Comparison of ENCODE assay signal across 8 cellular contexts in the genomic region with DNA sequence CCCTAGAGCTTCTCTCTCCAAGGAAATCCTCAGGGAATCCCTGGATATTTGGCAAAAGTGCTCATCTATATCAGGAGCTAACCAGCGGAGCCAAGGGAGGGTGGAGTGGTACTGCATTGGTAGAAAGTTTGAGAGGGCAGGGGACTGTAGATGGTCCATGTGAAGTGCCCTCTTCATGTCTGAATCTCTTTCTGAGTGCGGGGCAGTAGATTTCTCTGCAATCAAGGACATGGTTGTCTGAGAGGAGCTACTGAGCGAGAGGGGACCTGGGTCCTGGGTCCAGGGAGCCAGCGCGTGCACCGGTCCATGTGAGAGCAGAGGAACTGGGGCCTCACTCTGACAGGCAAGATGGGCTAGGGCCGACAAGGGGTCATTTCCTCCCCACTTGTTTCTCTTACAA. TPM values are rescaled to one million over a fixed set of nuclear protein-coding genes. Genes with fewer than 3 reads are reported as not detected.
DNase-seq lines count a peak whose midpoint lies in the region; ATAC-seq and TF ChIP-seq lines count a peak whose summit lies in the region.

No MANE protein-coding gene starts in this region.

- H3K56ac ChIP-seq in H9 (ENCODE audit: insufficient read length, low read depth, low read length) = no peak overlapping the region

- H3K18ac ChIP-seq in H9 (ENCODE audit: insufficient read length, low read depth, low read length) = no peak overlapping the region

- peaks cover 5% of the 10 kb centered on the region; the same call in 1 of the 2 replicates for H3K4me1 ChIP-seq in H9 (ENCODE audit: insufficient read depth, low read length)
- peaks cover 3 to 61% (median 28%) of the 10 kb centered on the region in 3 donors for H3K4me1 ChIP-seq in gastroesophageal sphincter
- peaks cover 34 to 68% of the 10 kb centered on the region in 2 donors for H3K4me1 ChIP-seq in gastrocnemius medialis

- H3K79me2 ChIP-seq in H9 (ENCODE audit: insufficient read depth, low read length) = no peaks in the 10 kb centered on the region; the same call in 1 of the 2 replicates

- no peak overlapping the region for H2BK15ac ChIP-seq in H9 (ENCODE audit: low read depth, low read length)

- H3T11ph ChIP-seq in H9 (ENCODE audit: low read length) = no peak overlapping the region

- no peak overlapping the region for H2AFZ ChIP-seq in H9 (ENCODE audit: low read length)

- no peak overlapping the region for H3K4ac ChIP-seq in H9 (ENCODE audit: low read depth, low read length)

- H3K27ac ChIP-seq in H9 (ENCODE audit: insufficient read length, low read depth, low read length) (no peak overlapping the region), gastroesophageal sphincter (peak overlapping the region; percentile 8 to 88 (median 84)), gastrocnemius medialis (peak overlapping the region; percentile 73 to 88 (median 82))

- TF ChIP-seq EP300 in gastroesophageal sphincter (IDR thresholded peaks at IDR 0.05) = no peak

- H2BK5ac ChIP-seq in H9 (ENCODE audit: insufficient read length, low read length) = no peak overlapping the region

- H3K36me3 ChIP-seq in gastroesophageal sphincter = no peaks in the 10 kb centered on the region
- no peaks in the 10 kb centered on the region for H3K36me3 ChIP-seq in gastrocnemius medialis

- no peak overlapping the region for H2BK20ac ChIP-seq in H9 (ENCODE audit: low read depth, low read length, poor library complexity, severe bottlenecking)

- TF ChIP-seq POLR2A in gastroesophageal sphincter (IDR thresholded peaks at IDR 0.05) = no peak
- no peak for TF ChIP-seq POLR2A in gastrocnemius medialis (IDR thresholded peaks at IDR 0.05)

- H4K5ac ChIP-seq in H9 (ENCODE audit: insufficient read length, low read depth, low read length) = no peak overlapping the region

- H3K4me3 ChIP-seq in WI38 (ENCODE audit: low read depth, low read length) = peak overlapping the region; percentile 63
- H3K4me3 ChIP-seq in gastroesophageal sphincter = peak overlapping the region; percentile 71 to 81
- peak overlapping the region in 3 of 4 donors; percentile 73 to 90 (median 85) for H3K4me3 ChIP-seq in gastrocnemius medialis

- intact Hi-C loops in gastrocnemius medialis (cut with DNase I; ENCODE audit: low total_unique reads) = loop anchor here (10.0 kb wide), 1 partner anchor 147 kb away; the partner anchor contains the start of genes SDHD and TIMM8B

- no CpG with 5 or more reads among the region's 7 CpGs for WGBS in H9 (ENCODE audit: extremely low coverage, insufficient read length, low lambda C conversion rate)
- 49 to 83% methylated on average over 1 to 6 of the region's 7 CpGs for WGBS in gastroesophageal sphincter (ENCODE audit: low coverage in 1 of 2), 2 donors

- H3K9ac ChIP-seq in H9 (ENCODE audit: extremely low read depth, insufficient read length, low read length) = peak overlapping the region; percentile 1

- in situ Hi-C loops in gastrocnemius medialis (cut with MboI; ENCODE audit: low sequenced_read_pairs in 4 of 4) = loop anchor here in 1 of 4 donors (10.0 kb wide), 1 partner anchor 63 kb away; the partner anchor contains the start of genes ALG9, CFAP68 and FDXACB1

- no peak overlapping the region for H2AK5ac ChIP-seq in H9 (ENCODE audit: insufficient read length, low read length)

- no peaks in the 10 kb centered on the region for H4K20me1 ChIP-seq in H9 (ENCODE audit: control insufficient read depth, insufficient read depth, insufficient read length)

- DNase-seq in H9 (no peak), gastrocnemius medialis (no peak), Ammon's horn (ENCODE audit: low spot score) (no peak), ecto neural progenitor cell (ENCODE audit: low spot score) (no peak)

- H3K4me1 Mint-ChIP-seq in H9 = peaks cover 33 to 42% of the 10 kb centered on the region in 2 experiments

- no peak overlapping the region for H3K23ac ChIP-seq in H9 (ENCODE audit: insufficient read length, low read depth, low read length)

- H2BK120ac ChIP-seq in H9 (ENCODE audit: low read depth, low read length, poor library complexity, severe bottlenecking) = no peak overlapping the region

- H3K4me3 Mint-ChIP-seq in H9 = peak overlapping the region; percentile 81 to 87

- H3K79me1 ChIP-seq in H9 (ENCODE audit: insufficient read depth, low read depth, low read length, poor library complexity, severe bottlenecking) = no peaks in the 10 kb centered on the region

- no peak overlapping the region for H4K91ac ChIP-seq in H9 (ENCODE audit: insufficient read length, low read depth, low read length)

- peak overlapping the region in 2 of 3 experiments; percentile 42 to 53; a peak in 3 of 7 replicates for H3K27ac Mint-ChIP-seq in H9

- TF ChIP-seq CTCF in H9 (conservative IDR thresholded peaks at IDR 0.05) (no peak), WI38 (IDR thresholded peaks at IDR 0.05; ENCODE audit: low read depth, low read length) (no peak), gastroesophageal sphincter (IDR thresholded peaks at IDR 0.05) (no peak), gastrocnemius medialis (IDR thresholded peaks at IDR 0.05 in 4 of 5, conservative IDR thresholded peaks at IDR 0.05 in 1 of 5) (no peak)

- H3K27me3 ChIP-seq in H9 (ENCODE audit: insufficient read depth, low read length) (no peaks in the 10 kb centered on the region), gastroesophageal sphincter (no peaks in the 10 kb centered on the region), gastrocnemius medialis (no peaks in the 10 kb centered on the region)

- H3K9me3 Mint-ChIP-seq in H9 = no peaks in the 10 kb centered on the region

- H3K9me3 ChIP-seq in H9 (ENCODE audit: control insufficient read depth, low read depth, low read length) (no peaks in the 10 kb centered on the region), gastroesophageal sphincter (no peaks in the 10 kb centered on the region), gastrocnemius medialis (no peaks in the 10 kb centered on the region)

- peaks cover 1% of the 10 kb centered on the region; the same call in 1 of the 2 replicates for H3K27me3 Mint-ChIP-seq in H9 (ENCODE audit: low read depth)

- no peak for ATAC-seq in gastroesophageal sphincter
- no peak for ATAC-seq in gastrocnemius medialis
- no peak for ATAC-seq in GM18873 (IDR thresholded peaks at IDR 0.05; ENCODE audit: low FRiP score, unreplicated experiment)
- no peak for ATAC-seq in GM19351 (IDR thresholded peaks at IDR 0.05; ENCODE audit: unreplicated experiment)

- H3K14ac ChIP-seq in H9 (ENCODE audit: insufficient read depth, low read length) = no peak overlapping the region

- peak overlapping the region; percentile 30 for H3K4me2 ChIP-seq in H9 (ENCODE audit: insufficient read depth, insufficient read length, low read length)

- no peaks in the 10 kb centered on the region for H3K36me3 Mint-ChIP-seq in H9 (ENCODE audit: insufficient read depth in 1 of 3, low read depth in 3 of 3)

- no peak overlapping the region for H2BK12ac ChIP-seq in H9 (ENCODE audit: insufficient read length, low read depth, low read length)

- H4K8ac ChIP-seq in H9 (replicated peaks; ENCODE audit: insufficient read length, low read depth, low read length) = no peak overlapping the region

- peaks cover 5% of the 10 kb centered on the region for H3K23me2 ChIP-seq in H9 (ENCODE audit: insufficient read length, low read depth, low read length, poor library complexity, severe bottlenecking)

RNA-seq across cellular contexts. Expression of gene DIXDC1, which starts 0.7 kb away (rescaled TPM):
- 10.1 and 10.8 TPM in 2 replicates for total RNA-seq in H9 (2021)
- 100 to 1,000 TPM; 125 to 164 (median 153) TPM for total RNA-seq in gastroesophageal sphincter
- 10 to 100 TPM in 1 of 4 donors, 1 to 10 TPM in 3; 1.9 to 10.4 (median 5.0) TPM for total RNA-seq in gastrocnemius medialis

RNA-seq across cellular contexts. Expression of gene C11orf52, which starts 19.1 kb away (rescaled TPM):
- 4.0 and 4.4 TPM in 2 replicates for total RNA-seq in H9 (2021)
- total RNA-seq in gastroesophageal sphincter = 1 to 10 TPM in 3 of 4 donors, not detected in 1; 2.4 to 3.3 (median 3.1) TPM
- 10 to 100 TPM in 2 of 4 donors, 1 to 10 TPM in 2; 6.3 to 23.8 (median 11.9) TPM for total RNA-seq in gastrocnemius medialis

RNA-seq across cellular contexts. Expression of gene HSPB2, which starts 25.3 kb away (rescaled TPM):
- 0.22 TPM in 1 of 2 replicates, not detected in the other for total RNA-seq in H9 (2021)
- 1 to 10 TPM in 3 of 4 donors, under 1 TPM in 1; 0.78 to 5.5 (median 3.0) TPM for total RNA-seq in gastroesophageal sphincter
- total RNA-seq in gastrocnemius medialis = 1 to 10 TPM in 3 of 4 donors, under 1 TPM in 1; 0.41 to 4.6 (median 2.4) TPM

RNA-seq across cellular contexts. Expression of gene CRYAB, which starts 26.3 kb away (rescaled TPM):
- total RNA-seq in H9 (2021) (1.1 TPM in 1 of 2 replicates, not detected in the other), gastroesophageal sphincter (100 to 1,000 TPM; 254 to 440 (median 294) TPM), gastrocnemius medialis (1,000 to 10,000 TPM in 2 of 4 donors, 100 to 1,000 TPM in 2; 763 to 2,291 (median 1,427) TPM)

RNA-seq across cellular contexts. Expression of gene CFAP68, which starts 58.5 kb away (rescaled TPM):
- total RNA-seq in H9 (2021) = 21.6 and 23.4 TPM in 2 replicates
- 10 to 100 TPM; 11.7 to 19.3 (median 17.5) TPM for total RNA-seq in gastroesophageal sphincter
- 10 to 100 TPM in 2 of 4 donors, 1 to 10 TPM in 2; 8.2 to 20.9 (median 9.8) TPM for total RNA-seq in gastrocnemius medialis

Comparison
In these comparisons a context has a peak if more than half of its experiments do, and no peak if none do; other contexts are left out.
1. RNA of gene DIXDC1, which starts 0.7 kb away (total RNA-seq): 125 to 164 TPM in gastroesophageal sphincter; 10.1 to 10.8 TPM in H9 and 1.9 to 10.4 TPM in gastrocnemius medialis; every median in the first group is over 10 times any median in the second.
2. Peak in every context shown above with its lines, with median percentiles within 50 percentile points of each other: H3K4me3 ChIP-seq.